Comparison of ENCODE assay signal across 12 cellular contexts in the genomic region with DNA sequence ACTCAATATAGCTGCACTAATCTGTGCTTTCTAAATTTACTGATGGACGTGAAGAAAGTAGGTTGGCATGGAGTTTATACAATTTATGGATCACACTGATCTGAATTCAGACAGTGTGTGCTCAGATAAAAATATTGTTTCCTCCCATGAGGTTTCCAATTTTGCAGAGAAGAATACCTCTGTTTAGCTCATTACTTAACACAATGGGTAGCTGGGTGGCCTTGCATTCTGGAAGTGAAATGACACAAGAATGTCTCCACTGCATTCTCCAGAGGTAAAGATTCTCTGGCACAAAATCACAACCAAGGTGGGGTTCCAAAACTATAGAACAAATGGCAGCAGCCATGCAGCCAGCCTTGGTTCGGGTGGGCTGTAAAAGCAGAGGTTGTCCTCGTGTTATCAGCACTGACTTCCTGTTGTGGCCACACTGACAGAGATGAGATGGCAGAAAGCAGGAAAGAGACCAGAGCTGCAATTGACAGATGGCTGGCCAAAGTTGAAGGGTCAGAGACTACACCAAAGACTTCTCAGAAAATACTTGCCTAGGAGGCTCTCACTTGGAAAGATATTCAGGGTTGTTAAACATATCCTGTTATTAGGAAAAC. TPM values are rescaled to one million over a fixed set of nuclear protein-coding genes. Genes with fewer than 3 reads are reported as not detected.
A peak's percentile ranks its signal among the peaks of the same experiment; 100 is the strongest.
DNase-seq lines count a peak whose midpoint lies in the region; ATAC-seq and TF ChIP-seq lines count a peak whose summit lies in the region.
"Had no signal": no experiment of that assay in that cellular context is flagged by ENCODE, and none has a peak within 500 bp of the region (broad histone marks: within the 10 kb centered on the region; RNA-seq: fewer than 3 reads in every experiment).

No MANE protein-coding gene starts in this region.

- peaks cover 11% of the 10 kb centered on the region for H3K4me1 Mint-ChIP-seq in activated CD4-positive, alpha-beta memory T cell treated with anti-CD3 and anti-CD28 coated beads, Interleukin-2, amount 10 ng/mL, durations not matched to agents 7 days and 5 days

- H3K9me3 ChIP-seq in BLaER1 (no peaks in the 10 kb centered on the region), suprapubic skin (no peaks in the 10 kb centered on the region)
- H3K9me3 ChIP-seq: neutrophil had no signal

- TF ChIP-seq EP300 in suprapubic skin (IDR thresholded peaks at IDR 0.05): no peak

- H3K27me3 Mint-ChIP-seq in activated CD4-positive, alpha-beta memory T cell treated with anti-CD3 and anti-CD28 coated beads, Interleukin-2, amount 10 ng/mL, durations not matched to agents 7 days and 5 days: peaks cover 4% of the 10 kb centered on the region
- H3K27me3 Mint-ChIP-seq: stimulated activated naive CD8-positive, alpha-beta T cell treated with anti-CD3 and anti-CD28 coated beads, Interleukin-15, Interleukin-2, amounts not matched to agents 100 ng/mL and 50 ng/mL, for 24 hours had no signal

- no peak overlapping the region for H3K9ac ChIP-seq in BLaER1

- no peak overlapping the region for H3K4me3 ChIP-seq in BLaER1
- H3K4me3 ChIP-seq in suprapubic skin: no peak overlapping the region

- no peak overlapping the region for H3K27ac Mint-ChIP-seq in activated CD4-positive, alpha-beta memory T cell treated with anti-CD3 and anti-CD28 coated beads, Interleukin-2, amount 10 ng/mL, durations not matched to agents 7 days and 5 days
- H3K27ac Mint-ChIP-seq: activated naive CD4-positive, alpha-beta T cell treated with anti-CD3 and anti-CD28 coated beads, Interleukin-2, amount 10 ng/mL, durations not matched to agents 7 days and 5 days; stimulated activated naive CD8-positive, alpha-beta T cell treated with anti-CD3 and anti-CD28 coated beads, Interleukin-15, Interleukin-2, amounts not matched to agents 100 ng/mL and 50 ng/mL, for 24 hours had no signal

- ATAC-seq in GM19438 (IDR thresholded peaks at IDR 0.05; ENCODE audit: low read depth, unreplicated experiment) (peak; percentile 82), HG03135 (IDR thresholded peaks at IDR 0.05; ENCODE audit: unreplicated experiment) (peak; percentile 84)

- TF ChIP-seq CTCF in suprapubic skin (IDR thresholded peaks at IDR 0.05): no peak

- H3K27ac ChIP-seq in BLaER1: no peak overlapping the region
- no peak overlapping the region for H3K27ac ChIP-seq in suprapubic skin
- H3K27ac ChIP-seq: C4-2B, neutrophil had no signal

- H4K20me1 ChIP-seq in BLaER1: no peaks in the 10 kb centered on the region

- H3K36me3 ChIP-seq in BLaER1: no peaks in the 10 kb centered on the region
- H3K36me3 ChIP-seq in suprapubic skin: no peaks in the 10 kb centered on the region
- H3K36me3 ChIP-seq: neutrophil had no signal

- peak; percentile 26 for DNase-seq in activated CD4-positive, alpha-beta memory T cell treated with anti-CD3 and anti-CD28 coated beads, Interleukin-2, amount 10 ng/mL, durations not matched to agents 7 days and 5 days
- DNase-seq in foreskin melanocyte (no peak), DMS114 treated with DMSO at 0.1 percent for 48 hours (lab: John Stamatoyannopoulos, UW; ENCODE audit: unreplicated experiment) (no peak), suprapubic skin (ENCODE audit: low spot score in 2 of 2) (no peak), HPDE6-E6E7 (ENCODE audit: extremely low spot score) (no peak)
- DNase-seq: activated naive CD4-positive, alpha-beta T cell treated with anti-CD3 and anti-CD28 coated beads, Interleukin-2, amount 10 ng/mL, durations not matched to agents 7 days and 5 days had no signal

- TF ChIP-seq POLR2A in suprapubic skin (IDR thresholded peaks at IDR 0.05): no peak

- no peak overlapping the region for H3K4me3 Mint-ChIP-seq in activated CD4-positive, alpha-beta memory T cell treated with anti-CD3 and anti-CD28 coated beads, Interleukin-2, amount 10 ng/mL, durations not matched to agents 7 days and 5 days
- H3K4me3 Mint-ChIP-seq: activated naive CD4-positive, alpha-beta T cell treated with anti-CD3 and anti-CD28 coated beads, Interleukin-2, amount 10 ng/mL, durations not matched to agents 7 days and 5 days; stimulated activated naive CD8-positive, alpha-beta T cell treated with anti-CD3 and anti-CD28 coated beads, Interleukin-15, Interleukin-2, amounts not matched to agents 100 ng/mL and 50 ng/mL, for 24 hours had no signal

- H3K36me3 Mint-ChIP-seq in activated CD4-positive, alpha-beta memory T cell treated with anti-CD3 and anti-CD28 coated beads, Interleukin-2, amount 10 ng/mL, durations not matched to agents 7 days and 5 days (ENCODE audit: low read depth): no peaks in the 10 kb centered on the region
- H3K36me3 Mint-ChIP-seq: activated naive CD4-positive, alpha-beta T cell treated with anti-CD3 and anti-CD28 coated beads, Interleukin-2, amount 10 ng/mL, durations not matched to agents 7 days and 5 days had no signal

- POLR2A ChIA-PET in activated CD4-positive, alpha-beta memory T cell treated with anti-CD3 and anti-CD28 coated beads, Interleukin-2, amount 10 ng/mL, durations not matched to agents 7 days and 5 days (lab: Charles Lee): interaction anchor here (0.9 kb wide), 1 partner anchor 50 kb away, joined by 3 read pairs; the partner anchor contains the start of gene HDAC2

- H3K4me2 ChIP-seq in BLaER1: peak overlapping the region; percentile 67

- no peaks in the 10 kb centered on the region for H3K9me3 Mint-ChIP-seq in activated CD4-positive, alpha-beta memory T cell treated with anti-CD3 and anti-CD28 coated beads, Interleukin-2, amount 10 ng/mL, durations not matched to agents 7 days and 5 days
- H3K9me3 Mint-ChIP-seq: activated naive CD4-positive, alpha-beta T cell treated with anti-CD3 and anti-CD28 coated beads, Interleukin-2, amount 10 ng/mL, durations not matched to agents 7 days and 5 days; stimulated activated naive CD8-positive, alpha-beta T cell treated with anti-CD3 and anti-CD28 coated beads, Interleukin-15, Interleukin-2, amounts not matched to agents 100 ng/mL and 50 ng/mL, for 24 hours had no signal

- H3K27me3 ChIP-seq in BLaER1 (no peaks in the 10 kb centered on the region), suprapubic skin (no peaks in the 10 kb centered on the region)
- H3K27me3 ChIP-seq: neutrophil had no signal

- CTCF ChIA-PET in activated CD4-positive, alpha-beta memory T cell treated with anti-CD3 and anti-CD28 coated beads, Interleukin-2, amount 10 ng/mL, durations not matched to agents 7 days and 5 days (lab: Charles Lee): interaction anchor here (1.3 to 4.5 kb wide), 3 partner anchors 9 to 16 kb away, joined by 5 to 23 read pairs (median 7); no protein-coding TSS in a partner anchor

- peaks cover 15% of the 10 kb centered on the region for H3K4me1 ChIP-seq in BLaER1
- peaks cover 7% of the 10 kb centered on the region for H3K4me1 ChIP-seq in suprapubic skin

- WGBS in suprapubic skin: 61% methylated on average over 3 of the region's 3 CpGs

RNA-seq across cellular contexts. Expression of gene HDAC2, which starts 50.2 kb away (rescaled TPM):
- 10 to 100 TPM; 64.0 to 64.8 TPM for total RNA-seq in activated CD4-positive, alpha-beta memory T cell treated with anti-CD3 and anti-CD28 coated beads, Interleukin-2, amount 10 ng/mL, durations not matched to agents 7 days and 5 days
- 10 to 100 TPM; 36.1 to 73.9 (median 46.9) TPM for total RNA-seq in suprapubic skin
